11 cellular contexts compared by ENCODE assay signal in genomic region chr3:187022403-187023029, GRCh38.
DNase-seq lines count a peak whose midpoint lies in the region; ATAC-seq lines count a peak whose summit lies in the region.
"Had no signal": no experiment of that assay in that cellular context is flagged by ENCODE, and none has a peak within 500 bp of the region (broad histone marks: within the 10 kb centered on the region; RNA-seq: fewer than 3 reads in every experiment).

No MANE protein-coding gene starts in this region.

- H3K27ac Mint-ChIP-seq in activated naive CD8-positive, alpha-beta T cell treated with anti-CD3 and anti-CD28 coated beads, Interleukin-2, amount 10 ng/mL, durations not matched to agents 7 days and 5 days: peak overlapping the region; percentile 53
- peak overlapping the region; percentile 40 to 68 for H3K27ac Mint-ChIP-seq in natural killer cell treated with Interleukin-12 subunit alpha and Interleukin-12 subunit beta and Interleukin-15 and Interleukin-18, amount 100 ng/mL, for 72 hours

- ATAC-seq in activated T-cell treated with anti-CD3 and anti-CD28 coated beads, Interleukin-2, amount 50 U/mL, for 4 hours: no peak
- ATAC-seq in activated naive CD8-positive, alpha-beta T cell treated with anti-CD3 and anti-CD28 coated beads, Interleukin-2, amount 10 ng/mL, durations not matched to agents 7 days and 5 days (ENCODE audit: low read depth): no peak
- no peak for ATAC-seq in natural killer cell treated with Interleukin-12 subunit alpha and Interleukin-12 subunit beta and Interleukin-15 and Interleukin-18, amount 100 ng/mL, for 72 hours
- ATAC-seq in HG03159 (IDR thresholded peaks at IDR 0.05; ENCODE audit: unreplicated experiment) (no peak), GM21367 (IDR thresholded peaks at IDR 0.05; ENCODE audit: unreplicated experiment) (no peak)

- peaks cover 69% of the 10 kb centered on the region for H3K4me1 Mint-ChIP-seq in activated T-cell treated with anti-CD3 and anti-CD28 coated beads, Interleukin-2, amount 50 U/mL, for 4 hours (ENCODE audit: low read depth)
- H3K4me1 Mint-ChIP-seq in activated naive CD8-positive, alpha-beta T cell treated with anti-CD3 and anti-CD28 coated beads, Interleukin-2, amount 10 ng/mL, durations not matched to agents 7 days and 5 days: peaks cover 38% of the 10 kb centered on the region
- H3K4me1 Mint-ChIP-seq in natural killer cell treated with Interleukin-12 subunit alpha and Interleukin-12 subunit beta and Interleukin-15 and Interleukin-18, amount 100 ng/mL, for 72 hours (ENCODE audit: low read depth in 2 of 2): peaks cover 47 to 48% of the 10 kb centered on the region in 2 donors

- no peak for DNase-seq in activated T-cell treated with anti-CD3 and anti-CD28 coated beads, Interleukin-2, amount 50 U/mL, for 4 hours
- DNase-seq in activated T-cell treated with anti-CD3 and anti-CD28 coated beads for 4 hours: no peak
- DNase-seq in NAMALWA (ENCODE audit: low spot score): peak; percentile 60
- DNase-seq in activated naive CD8-positive, alpha-beta T cell treated with anti-CD3 and anti-CD28 coated beads, Interleukin-2, amount 10 ng/mL, durations not matched to agents 7 days and 5 days: no peak
- no peak for DNase-seq in natural killer cell treated with Interleukin-12 subunit alpha and Interleukin-12 subunit beta and Interleukin-15 and Interleukin-18, amount 100 ng/mL, for 72 hours (ENCODE audit: low spot score)
- DNase-seq in Ammon's horn (ENCODE audit: low spot score): no peak
- DNase-seq: DMS 273 treated with DMSO at 0.1 percent for 48 hours, NCI-H1930, NCI-H774 had no signal

- peaks cover 11% of the 10 kb centered on the region for H3K36me3 Mint-ChIP-seq in activated T-cell treated with anti-CD3 and anti-CD28 coated beads, Interleukin-2, amount 50 U/mL, for 4 hours (ENCODE audit: insufficient read depth)
- H3K36me3 Mint-ChIP-seq in activated naive CD8-positive, alpha-beta T cell treated with anti-CD3 and anti-CD28 coated beads, Interleukin-2, amount 10 ng/mL, durations not matched to agents 7 days and 5 days: peaks cover 36% of the 10 kb centered on the region
- H3K36me3 Mint-ChIP-seq in natural killer cell treated with Interleukin-12 subunit alpha and Interleukin-12 subunit beta and Interleukin-15 and Interleukin-18, amount 100 ng/mL, for 72 hours: peaks cover 6% of the 10 kb centered on the region

- POLR2A ChIA-PET in activated naive CD8-positive, alpha-beta T cell treated with anti-CD3 and anti-CD28 coated beads, Interleukin-2, amount 10 ng/mL, durations not matched to agents 7 days and 5 days (lab: Charles Lee): no interaction called here

- no peaks in the 10 kb centered on the region for H3K27me3 Mint-ChIP-seq in activated T-cell treated with anti-CD3 and anti-CD28 coated beads, Interleukin-2, amount 50 U/mL, for 4 hours (ENCODE audit: low read depth)
- H3K27me3 Mint-ChIP-seq in activated naive CD8-positive, alpha-beta T cell treated with anti-CD3 and anti-CD28 coated beads, Interleukin-2, amount 10 ng/mL, durations not matched to agents 7 days and 5 days: no peaks in the 10 kb centered on the region
- no peaks in the 10 kb centered on the region for H3K27me3 Mint-ChIP-seq in natural killer cell treated with Interleukin-12 subunit alpha and Interleukin-12 subunit beta and Interleukin-15 and Interleukin-18, amount 100 ng/mL, for 72 hours

- no peaks in the 10 kb centered on the region for H3K9me3 Mint-ChIP-seq in activated T-cell treated with anti-CD3 and anti-CD28 coated beads, Interleukin-2, amount 50 U/mL, for 4 hours
- H3K9me3 Mint-ChIP-seq in activated naive CD8-positive, alpha-beta T cell treated with anti-CD3 and anti-CD28 coated beads, Interleukin-2, amount 10 ng/mL, durations not matched to agents 7 days and 5 days: no peaks in the 10 kb centered on the region
- H3K9me3 Mint-ChIP-seq in natural killer cell treated with Interleukin-12 subunit alpha and Interleukin-12 subunit beta and Interleukin-15 and Interleukin-18, amount 100 ng/mL, for 72 hours: no peaks in the 10 kb centered on the region

- H3K4me3 Mint-ChIP-seq in activated T-cell treated with anti-CD3 and anti-CD28 coated beads, Interleukin-2, amount 50 U/mL, for 4 hours: peak overlapping the region; percentile 53
- no peak overlapping the region for H3K4me3 Mint-ChIP-seq in activated naive CD8-positive, alpha-beta T cell treated with anti-CD3 and anti-CD28 coated beads, Interleukin-2, amount 10 ng/mL, durations not matched to agents 7 days and 5 days
- no peak overlapping the region for H3K4me3 Mint-ChIP-seq in natural killer cell treated with Interleukin-12 subunit alpha and Interleukin-12 subunit beta and Interleukin-15 and Interleukin-18, amount 100 ng/mL, for 72 hours
